1 cellular context compared by ENCODE assay signal in the genomic region with DNA sequence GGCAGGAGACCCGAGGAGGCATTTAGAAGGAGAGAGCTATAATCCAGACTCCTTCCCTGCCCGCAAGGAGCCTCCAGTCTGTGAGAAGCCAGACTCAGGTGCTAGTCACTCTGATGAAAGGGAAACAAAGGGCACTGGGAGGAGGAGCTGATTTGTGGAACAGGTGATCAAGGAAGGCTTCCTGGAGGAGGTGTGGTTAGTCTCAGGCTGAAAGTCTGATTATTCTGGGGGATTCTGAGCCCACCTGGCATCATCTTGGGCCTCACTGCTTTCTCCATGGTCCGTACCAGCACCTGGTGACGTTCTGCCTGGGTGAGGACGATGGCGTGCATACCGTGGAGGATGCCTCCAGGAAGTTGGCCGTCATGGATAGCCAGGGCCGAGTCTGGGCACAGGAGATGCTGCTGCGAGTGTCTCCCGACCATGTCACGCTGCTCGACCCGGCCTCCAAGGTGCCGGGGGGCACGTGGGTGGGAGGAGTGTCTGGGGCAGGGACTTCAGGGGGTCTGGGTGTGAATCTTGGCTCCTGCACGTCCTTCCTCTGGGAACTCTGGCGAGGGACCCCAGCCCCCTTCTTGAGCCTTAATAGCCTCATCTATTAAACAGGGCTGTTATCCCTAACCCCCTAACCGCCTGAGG.
TF ChIP-seq lines count a peak whose summit lies in the region.

No MANE protein-coding gene starts in this region.

TF ChIP-seq in IMR-90, 13 proteins besides CTCF, POLR2A, EP300 and RAD21:
- TF ChIP-seq FOS (IDR thresholded peaks at IDR 0.05; ENCODE audit: low read depth, low read length) (no peak), MXI1 (IDR thresholded peaks at IDR 0.05; ENCODE audit: borderline replicate concordance, low read depth, low read length) (no peak), RCOR1 (IDR thresholded peaks at IDR 0.05; ENCODE audit: insufficient replicate concordance, low read length) (no peak), NFE2L2 (IDR thresholded peaks at IDR 0.05; ENCODE audit: low read depth, low read length) (no peak), RFX5 (IDR thresholded peaks at IDR 0.05; ENCODE audit: low read depth, low read length) (no peak), MAZ (IDR thresholded peaks at IDR 0.05; ENCODE audit: borderline replicate concordance, low read depth, low read length) (no peak), CHD1 (IDR thresholded peaks at IDR 0.05; ENCODE audit: low read depth, low read length) (no peak)
- TF ChIP-seq, protein P1, sequence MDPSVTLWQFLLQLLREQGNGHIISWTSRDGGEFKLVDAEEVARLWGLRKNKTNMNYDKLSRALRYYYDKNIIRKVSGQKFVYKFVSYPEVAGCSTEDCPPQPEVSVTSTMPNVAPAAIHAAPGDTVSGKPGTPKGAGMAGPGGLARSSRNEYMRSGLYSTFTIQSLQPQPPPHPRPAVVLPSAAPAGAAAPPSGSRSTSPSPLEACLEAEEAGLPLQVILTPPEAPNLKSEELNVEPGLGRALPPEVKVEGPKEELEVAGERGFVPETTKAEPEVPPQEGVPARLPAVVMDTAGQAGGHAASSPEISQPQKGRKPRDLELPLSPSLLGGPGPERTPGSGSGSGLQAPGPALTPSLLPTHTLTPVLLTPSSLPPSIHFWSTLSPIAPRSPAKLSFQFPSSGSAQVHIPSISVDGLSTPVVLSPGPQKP (IDR thresholded peaks at IDR 0.05; ENCODE audit: borderline replicate concordance, low read depth, low read length), result no peak
TF ChIP-seq in IMR-90: peak in this region for 0.
